7 cellular contexts compared by ENCODE assay signal in the genomic region with DNA sequence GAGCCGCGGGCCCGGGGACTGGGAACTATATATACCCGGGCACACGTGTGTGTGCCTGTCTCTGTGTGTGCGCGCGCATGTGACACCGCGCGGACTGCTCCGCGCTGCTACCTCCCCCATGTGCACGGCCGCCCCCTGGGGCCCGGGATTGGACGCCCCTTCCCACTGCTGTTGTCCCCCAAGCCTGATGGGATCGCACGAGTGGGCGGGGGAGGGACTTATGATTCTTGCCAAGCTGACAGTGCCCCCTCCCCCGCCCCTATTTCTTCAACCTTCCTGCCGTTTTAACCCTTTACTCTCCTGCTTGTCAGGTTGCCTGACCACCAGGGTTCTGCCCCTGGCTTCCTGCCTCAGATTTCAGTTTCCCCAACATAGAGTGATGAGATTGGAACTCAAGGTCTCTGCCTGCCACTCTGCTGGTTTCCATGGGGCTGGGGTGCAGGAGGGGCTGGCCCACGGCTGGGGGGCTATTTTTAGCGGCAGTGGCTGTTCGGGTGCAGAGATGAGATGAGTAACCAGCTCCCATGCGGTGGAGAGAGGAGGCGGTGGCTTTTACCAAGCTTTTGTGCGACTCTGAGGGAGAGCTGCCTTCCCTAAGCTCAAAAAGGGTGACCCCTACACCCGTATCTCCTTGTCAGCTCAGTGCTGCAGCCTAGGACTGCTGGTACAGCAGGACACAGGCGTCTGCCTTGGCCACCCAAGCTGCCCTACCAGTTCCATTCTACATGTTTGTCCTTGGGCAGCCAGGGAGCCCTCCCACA. TPM values are rescaled to one million over a fixed set of nuclear protein-coding genes. Genes with fewer than 3 reads are reported as not detected.
DNase-seq lines count a peak whose midpoint lies in the region; ATAC-seq, FAIRE-seq and TF ChIP-seq lines count a peak whose summit lies in the region.

Gene DDN (minus strand): TSS at position 5 of the 761 bp plus-strand sequence. CDS start 88 bp downstream, outside the sequence.

- H3K4me3 ChIP-seq in GM08714 (ENCODE audit: low read length) = peak within 1 kb of the TSS; percentile 41; the same call in 1 of the 2 replicates
- peak within 1 kb of the TSS; percentile 48 for H3K4me3 ChIP-seq in SJSA1

- peak within 1 kb of the TSS; percentile 78 to 96 (median 87) for H3K27ac Mint-ChIP-seq in brain

- no peaks in the 10 kb centered on the region for H3K9me3 ChIP-seq in SJSA1 (replicated peaks)

- peaks cover 32% of the 10 kb centered on the region for H3K4me1 ChIP-seq in SJSA1 (replicated peaks)

- H3K9me3 Mint-ChIP-seq in brain = no peaks in the 10 kb centered on the region

- H3K27ac ChIP-seq in SJSA1 = no peak within 1 kb of the TSS

- H3K27me3 ChIP-seq in SJSA1 (replicated peaks) = no peaks in the 10 kb centered on the region

- H3K36me3 ChIP-seq in SJSA1 = peaks cover 34% of the 10 kb centered on the region

- DNase-seq in SJSA1 (ENCODE audit: low read depth in 1 of 2, low spot score in 2 of 2) = no peak
- DNase-seq in iPS-NIHi7 (ENCODE audit: extremely low spot score) = peak; percentile 45
- DNase-seq in stimulated activated CD4-positive, alpha-beta T cell treated with anti-CD3 and anti-CD28 coated beads, Interleukin-1b, Interleukin-23, amount 100 ng/mL, for 48 hours = peak; percentile 50
- no peak for DNase-seq in RCC 7860 (ENCODE audit: low spot score)

- TF ChIP-seq CTCF in brain (conservative IDR thresholded peaks at IDR 0.05) = no peak

- H3K4me3 Mint-ChIP-seq in brain = peak within 1 kb of the TSS; percentile 77 to 87 (median 84)

- FAIRE-seq in RCC 7860 (lab: Jason Lieb, UNC) = no peak

- H3K27me3 Mint-ChIP-seq in brain = peaks cover 63% of the 10 kb centered on the region

- H3K4me1 Mint-ChIP-seq in brain = peaks cover 40% of the 10 kb centered on the region

- ATAC-seq in HG03175 (IDR thresholded peaks at IDR 0.05; ENCODE audit: unreplicated experiment) = peak; percentile 39

- H3K36me3 Mint-ChIP-seq in brain = peaks cover 33% of the 10 kb centered on the region

RNA-seq across cellular contexts. Expression of gene DDN, which starts in this region (rescaled TPM):
- 0.34 TPM in 1 of 2 replicates, not detected in the other for total RNA-seq in SJSA1 (2014; rRNA removed; shearing (Covaris generic))
- polyA plus RNA-seq in brain (ENCODE audit: insufficient read depth, low read depth, low replicate concordance) = 41.5 TPM

Comparison
In these comparisons a context has a peak if more than half of its experiments do, and no peak if none do; other contexts are left out.
1. DNase-seq: peak in iPS-NIHi7 (single experiment) and stimulated activated CD4-positive, alpha-beta T cell treated with anti-CD3 and anti-CD28 coated beads, Interleukin-1b, Interleukin-23, amount 100 ng/mL, for 48 hours (single experiment); none in SJSA1 (0 of 2) and RCC 7860 (single experiment).